ENCODE assay signal across 8 cellular contexts in the genomic region with DNA sequence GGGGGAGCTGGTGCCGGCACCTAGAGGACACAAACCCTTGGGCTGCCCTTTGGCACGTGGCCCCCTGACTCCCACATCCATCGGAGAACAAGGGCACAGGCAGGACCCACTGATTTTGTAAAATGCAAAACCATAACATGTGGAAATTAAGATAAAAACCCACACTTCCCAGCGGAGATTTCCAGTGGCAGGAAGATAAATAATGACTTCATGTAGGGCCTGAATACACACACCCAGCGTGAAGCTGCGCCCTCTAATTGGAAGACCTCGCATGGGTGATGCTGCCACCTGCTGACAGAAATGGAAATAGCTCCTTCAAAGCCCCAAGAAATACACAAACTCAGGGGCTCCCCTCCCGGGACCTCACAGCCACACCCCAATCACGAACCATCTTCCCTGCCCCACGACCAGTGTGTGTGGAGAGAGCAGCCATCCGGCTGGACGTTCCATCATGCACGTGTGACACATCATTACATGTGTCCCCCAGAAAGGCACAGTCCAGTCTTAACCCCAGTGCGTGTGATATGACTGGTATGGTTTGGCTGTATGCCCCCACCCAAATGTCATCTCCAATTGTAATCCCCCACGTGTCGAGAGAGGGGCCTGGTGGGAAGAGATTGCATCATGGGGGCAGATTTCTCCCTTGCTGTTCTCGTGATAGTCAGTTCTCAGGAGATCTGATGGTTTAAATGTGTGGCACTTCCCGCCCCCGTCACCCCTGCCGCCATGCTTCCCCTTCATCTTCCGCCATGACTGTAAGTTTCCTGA. TPM values are rescaled to one million over a fixed set of nuclear protein-coding genes. Genes with fewer than 3 reads are reported as not detected.
DNase-seq lines count a peak whose midpoint lies in the region; ATAC-seq, FAIRE-seq and TF ChIP-seq lines count a peak whose summit lies in the region.

No MANE protein-coding gene starts in this region.

- TF ChIP-seq POLR2A in H54 (IDR thresholded peaks at IDR 0.05; ENCODE audit: low read depth, low read length) (no peak), HepG2 (IDR thresholded peaks at IDR 0.05; ENCODE audit: insufficient read depth in 1 of 2, low read depth in 2 of 2, low read length in 2 of 2) (no peak)

- peak; percentile 40; the same call in 1 of the 2 replicates for TF ChIP-seq RAD21 in HepG2 (CRISPR knock-in tag; IDR thresholded peaks at IDR 0.05)

- ATAC-seq in HepG2 (peak; percentile 79), GM21528 (IDR thresholded peaks at IDR 0.05; ENCODE audit: low FRiP score, unreplicated experiment) (no peak)

- H3K9me3 ChIP-seq in BLaER1 (no peaks in the 10 kb centered on the region), HepG2 (ENCODE audit: low read length) (no peaks in the 10 kb centered on the region)

- H3K4me1 ChIP-seq in BLaER1 (peaks cover 51% of the 10 kb centered on the region), HepG2 (ENCODE audit: insufficient read depth, low read length) (peaks cover 40% of the 10 kb centered on the region)

- H3K4me2 ChIP-seq in BLaER1 (peak overlapping the region; percentile 57), HepG2 (ENCODE audit: low read depth, low read length) (peak overlapping the region; percentile 30)

- DNase-seq in H54 (ENCODE audit: insufficient read length, low spot score) = peak; percentile 62
- DNase-seq in NCI-H446 (lab: John Stamatoyannopoulos, UW) = peak; percentile 60 to 79
- DNase-seq in activated CD4-positive, alpha-beta T cell treated with anti-CD3 and anti-CD28 coated beads for 48 hours = peak; percentile 82
- peak; percentile 90 for DNase-seq in choroid plexus epithelial cell (ENCODE audit: low read depth)
- DNase-seq in HepG2 (ENCODE audit: low spot score) = peak; percentile 77
- DNase-seq in stimulated activated CD4-positive, alpha-beta T cell treated with anti-CD3 and anti-CD28 coated beads, Interleukin-4, amount 100 ng/mL, for 48 hours (ENCODE audit: low read depth in 2 of 2) = peak; percentile 63 to 65

- TF ChIP-seq CTCF in choroid plexus epithelial cell (conservative IDR thresholded peaks at IDR 0.05; ENCODE audit: low read depth, low read length) = peak; percentile 85
- TF ChIP-seq CTCF in HepG2 (CRISPR knock-in tag; IDR thresholded peaks at IDR 0.05) = peak; percentile 82

- intact Hi-C loops in HepG2 (cut with micrococcal nuclease; ENCODE audit: unreplicated experiment) = loop anchor here (1.0 to 5.0 kb wide), 3 partner anchors 32 to 127 kb away; no protein-coding TSS in a partner anchor

- H3K4me3 ChIP-seq in BLaER1 = no peak overlapping the region
- H3K4me3 ChIP-seq in choroid plexus epithelial cell (ENCODE audit: low read depth, low read length) = no peak overlapping the region
- no peak overlapping the region for H3K4me3 ChIP-seq in HepG2 (replicated peaks in 1 of 3; ENCODE audit: insufficient read depth in 1 of 3, low read depth in 2 of 3, low read length in 3 of 3)

- WGBS in HepG2 (ENCODE audit: low lambda C conversion rate) = 13% methylated on average over 9 of the region's 21 CpGs

- H3K36me3 ChIP-seq in BLaER1 (no peaks in the 10 kb centered on the region), HepG2 (replicated peaks in 1 of 2; ENCODE audit: control insufficient read depth in 1 of 2, insufficient read depth in 2 of 2, low read length in 2 of 2) (no peaks in the 10 kb centered on the region)

- H4K20me1 ChIP-seq in BLaER1 (peaks cover 34% of the 10 kb centered on the region), HepG2 (ENCODE audit: insufficient read depth, low read length) (no peaks in the 10 kb centered on the region)

- POLR2A ChIA-PET in HepG2 (lab: Yijun Ruan, JAX) = interaction anchor here (0.9 kb wide), 1 partner anchor 166 kb away, joined by 5 read pairs; no protein-coding TSS in a partner anchor

- peaks cover 20% of the 10 kb centered on the region for H3K27me3 ChIP-seq in BLaER1
- peaks cover 16 to 45% of the 10 kb centered on the region in 2 experiments for H3K27me3 ChIP-seq in HepG2 (ENCODE audit: control insufficient read depth in 1 of 2, insufficient read depth in 2 of 2, low read length in 2 of 2)

- H2AFZ ChIP-seq in HepG2 (ENCODE audit: low read length) = no peak overlapping the region

- in situ Hi-C loops in HepG2 (cut with HindIII; ENCODE audit: extremely low pct_ligation_motif_present, low pct_unique_long_range_greater_than_20kb) = no loop called here

- H3K79me2 ChIP-seq in HepG2 (ENCODE audit: insufficient read depth, low read length) = no peaks in the 10 kb centered on the region

- CTCF ChIA-PET in HepG2 (lab: Yijun Ruan, JAX; ENCODE audit: low intra/inter-chr PET ratio, low total read pairs) = interaction anchor here (1.1 to 2.3 kb wide), 6 partner anchors 29 to 128 kb away, joined by 3 to 32 read pairs (median 8); no protein-coding TSS in a partner anchor

- H3K27ac ChIP-seq in BLaER1 (no peak overlapping the region; the same call in 1 of the 2 replicates), HepG2 (ENCODE audit: extremely low read length, insufficient read depth, low read length) (no peak overlapping the region)

- BruUV-seq in HepG2 (replicated peaks; lab: Mats Ljungman, UMichigan) = no TSS peak

- no peak for TF ChIP-seq EP300 in HepG2 (IDR thresholded peaks at IDR 0.05; ENCODE audit: low read depth in 2 of 2, low read length in 2 of 2)
- no peak for TF ChIP-seq EP300 in HepG2 (CRISPR knock-in tag; IDR thresholded peaks at IDR 0.05; ENCODE audit: borderline replicate concordance)

- FAIRE-seq in H54 (lab: Jason Lieb, UNC) (peak; percentile 48), HepG2 (lab: Jason Lieb, UNC) (peak; percentile 85)

- H3K9ac ChIP-seq in BLaER1 (no peak overlapping the region), HepG2 (ENCODE audit: insufficient read depth, low read depth, low read length) (no peak overlapping the region)

RNA-seq across cellular contexts. Expression of a gene that starts 5.7 kb away (rescaled TPM):
- total RNA-seq in HepG2 (2016; rRNA removed; fragmentation: Illumina TruSeq; extraction: Trizol) = 21.3 and 31.7 TPM in 2 replicates
- 5.7 and 6.3 TPM in 2 replicates for total RNA-seq in HepG2 (2016; cell fraction: cytosol; rRNA removed; fragmentation: Illumina TruSeq; extraction: Trizol; ENCODE audit: low read depth)
- total RNA-seq in HepG2 (2016; cell fraction: insoluble cytoplasmic fraction; rRNA removed; fragmentation: Illumina TruSeq; extraction: Trizol) = 20.0 and 34.6 TPM in 2 replicates
- total RNA-seq in HepG2 (2016; cell fraction: membrane; rRNA removed; fragmentation: Illumina TruSeq; extraction: Trizol) = 26.8 and 28.4 TPM in 2 replicates
- 13.9 and 17.8 TPM in 2 replicates for total RNA-seq in HepG2 (2016; cell fraction: nucleus; rRNA removed; fragmentation: Illumina TruSeq; extraction: Trizol)
- polyA plus RNA-seq in HepG2 (2011; rRNA removed) = 37.4 and 44.3 TPM in 2 replicates
- 39.8 and 48.5 TPM in 2 replicates for polyA plus RNA-seq in HepG2 (2011; cell fraction: cytosol; rRNA removed)
- polyA plus RNA-seq in HepG2 (2011; cell fraction: nucleus; rRNA removed) = 18.5 and 21.7 TPM in 2 replicates
- polyA plus RNA-seq in HepG2 (2012) = 32.1 and 36.9 TPM in 2 replicates
- 9.7 and 10.7 TPM in 2 replicates for polyA plus RNA-seq in HepG2 (2016; cell fraction: cytosol; fragmentation: Illumina TruSeq; extraction: Trizol; ENCODE audit: low read depth)
- polyA plus RNA-seq in HepG2 (2016; cell fraction: insoluble cytoplasmic fraction; fragmentation: Illumina TruSeq; extraction: Trizol; ENCODE audit: low read depth) = 66.4 and 67.1 TPM in 2 replicates
- polyA plus RNA-seq in HepG2 (2016; cell fraction: membrane; fragmentation: Illumina TruSeq; extraction: Trizol; ENCODE audit: low read depth) = 27.9 and 28.2 TPM in 2 replicates
- polyA plus RNA-seq in HepG2 (2016; cell fraction: nucleus; fragmentation: Illumina TruSeq; extraction: Trizol; ENCODE audit: insufficient read depth, low read depth) = 42.7 TPM in 2 replicates
- 33.6 and 37.3 TPM in 2 replicates for polyA minus RNA-seq in HepG2 (2011; rRNA and poly(A)+ RNA removed; ENCODE audit: low replicate concordance)
- 24.6 and 30.2 TPM in 2 replicates for polyA minus RNA-seq in HepG2 (2011; cell fraction: cytosol; rRNA and poly(A)+ RNA removed)
- 8.0 and 10.2 TPM in 2 replicates for polyA minus RNA-seq in HepG2 (2011; cell fraction: nucleus; rRNA and poly(A)+ RNA removed)

RNA-seq across cellular contexts. Expression of a gene that starts 7.8 kb away (rescaled TPM):
- 0.76 and 1.9 TPM in 2 replicates for total RNA-seq in HepG2 (2016; rRNA removed; fragmentation: Illumina TruSeq; extraction: Trizol)
- 0.18 and 0.61 TPM in 2 replicates for total RNA-seq in HepG2 (2016; cell fraction: cytosol; rRNA removed; fragmentation: Illumina TruSeq; extraction: Trizol; ENCODE audit: low read depth)
- 0.70 and 2.7 TPM in 2 replicates for total RNA-seq in HepG2 (2016; cell fraction: insoluble cytoplasmic fraction; rRNA removed; fragmentation: Illumina TruSeq; extraction: Trizol)
- 0.52 and 0.96 TPM in 2 replicates for total RNA-seq in HepG2 (2016; cell fraction: membrane; rRNA removed; fragmentation: Illumina TruSeq; extraction: Trizol)
- total RNA-seq in HepG2 (2016; cell fraction: nucleus; rRNA removed; fragmentation: Illumina TruSeq; extraction: Trizol) = 2.7 and 3.4 TPM in 2 replicates
- 1.9 and 3.5 TPM in 2 replicates for polyA plus RNA-seq in HepG2 (2011; rRNA removed)
- 0.90 and 1.8 TPM in 2 replicates for polyA plus RNA-seq in HepG2 (2011; cell fraction: cytosol; rRNA removed)
- polyA plus RNA-seq in HepG2 (2011; cell fraction: nucleus; rRNA removed) = 68.1 and 94.7 TPM in 2 replicates
- polyA plus RNA-seq in HepG2 (2012) = 3.6 and 4.8 TPM in 2 replicates
- 0.09 and 0.19 TPM in 2 replicates for polyA plus RNA-seq in HepG2 (2016; cell fraction: cytosol; fragmentation: Illumina TruSeq; extraction: Trizol; ENCODE audit: low read depth)
- polyA plus RNA-seq in HepG2 (2016; cell fraction: insoluble cytoplasmic fraction; fragmentation: Illumina TruSeq; extraction: Trizol; ENCODE audit: low read depth) = 0.80 and 1.3 TPM in 2 replicates
- 0.19 and 0.34 TPM in 2 replicates for polyA plus RNA-seq in HepG2 (2016; cell fraction: membrane; fragmentation: Illumina TruSeq; extraction: Trizol; ENCODE audit: low read depth)
- 8.1 and 10.4 TPM in 2 replicates for polyA plus RNA-seq in HepG2 (2016; cell fraction: nucleus; fragmentation: Illumina TruSeq; extraction: Trizol; ENCODE audit: insufficient read depth, low read depth)
- 3.5 and 4.6 TPM in 2 replicates for polyA minus RNA-seq in HepG2 (2011; rRNA and poly(A)+ RNA removed; ENCODE audit: low replicate concordance)
- polyA minus RNA-seq in HepG2 (2011; cell fraction: cytosol; rRNA and poly(A)+ RNA removed) = 1.7 and 2.4 TPM in 2 replicates
- polyA minus RNA-seq in HepG2 (2011; cell fraction: nucleus; rRNA and poly(A)+ RNA removed) = 5.6 and 10.6 TPM in 2 replicates

RNA-seq across cellular contexts. Expression of a gene that starts 30.8 kb away (rescaled TPM):
- 18.1 and 21.0 TPM in 2 replicates for total RNA-seq in HepG2 (2016; rRNA removed; fragmentation: Illumina TruSeq; extraction: Trizol)
- total RNA-seq in HepG2 (2016; cell fraction: cytosol; rRNA removed; fragmentation: Illumina TruSeq; extraction: Trizol; ENCODE audit: low read depth) = 5.0 and 5.8 TPM in 2 replicates
- total RNA-seq in HepG2 (2016; cell fraction: insoluble cytoplasmic fraction; rRNA removed; fragmentation: Illumina TruSeq; extraction: Trizol) = 20.2 and 20.3 TPM in 2 replicates
- total RNA-seq in HepG2 (2016; cell fraction: membrane; rRNA removed; fragmentation: Illumina TruSeq; extraction: Trizol) = 8.8 and 10.8 TPM in 2 replicates
- total RNA-seq in HepG2 (2016; cell fraction: nucleus; rRNA removed; fragmentation: Illumina TruSeq; extraction: Trizol) = 14.3 and 17.1 TPM in 2 replicates
- 40.4 and 44.1 TPM in 2 replicates for polyA plus RNA-seq in HepG2 (2011; rRNA removed)
- 27.5 and 35.0 TPM in 2 replicates for polyA plus RNA-seq in HepG2 (2011; cell fraction: cytosol; rRNA removed)
- 78.4 and 79.9 TPM in 2 replicates for polyA plus RNA-seq in HepG2 (2011; cell fraction: nucleus; rRNA removed)
- polyA plus RNA-seq in HepG2 (2012) = 12.9 and 18.3 TPM in 2 replicates
- 5.5 TPM in 2 replicates for polyA plus RNA-seq in HepG2 (2016; cell fraction: cytosol; fragmentation: Illumina TruSeq; extraction: Trizol; ENCODE audit: low read depth)
- 19.4 and 25.1 TPM in 2 replicates for polyA plus RNA-seq in HepG2 (2016; cell fraction: insoluble cytoplasmic fraction; fragmentation: Illumina TruSeq; extraction: Trizol; ENCODE audit: low read depth)
- polyA plus RNA-seq in HepG2 (2016; cell fraction: membrane; fragmentation: Illumina TruSeq; extraction: Trizol; ENCODE audit: low read depth) = 6.3 and 7.2 TPM in 2 replicates
- 41.4 and 53.5 TPM in 2 replicates for polyA plus RNA-seq in HepG2 (2016; cell fraction: nucleus; fragmentation: Illumina TruSeq; extraction: Trizol; ENCODE audit: insufficient read depth, low read depth)
- polyA minus RNA-seq in HepG2 (2011; rRNA and poly(A)+ RNA removed; ENCODE audit: low replicate concordance) = 43.7 and 46.5 TPM in 2 replicates
- 11.9 and 16.4 TPM in 2 replicates for polyA minus RNA-seq in HepG2 (2011; cell fraction: cytosol; rRNA and poly(A)+ RNA removed)
- 18.4 and 19.5 TPM in 2 replicates for polyA minus RNA-seq in HepG2 (2011; cell fraction: nucleus; rRNA and poly(A)+ RNA removed)

RNA-seq across cellular contexts. Expression of a gene that starts 33.2 kb away (rescaled TPM):
- 0.69 and 1.1 TPM in 2 replicates for total RNA-seq in HepG2 (2016; rRNA removed; fragmentation: Illumina TruSeq; extraction: Trizol)
- 0.35 and 0.51 TPM in 2 replicates for total RNA-seq in HepG2 (2016; cell fraction: cytosol; rRNA removed; fragmentation: Illumina TruSeq; extraction: Trizol; ENCODE audit: low read depth)
- 0.39 and 1.1 TPM in 2 replicates for total RNA-seq in HepG2 (2016; cell fraction: insoluble cytoplasmic fraction; rRNA removed; fragmentation: Illumina TruSeq; extraction: Trizol)
- total RNA-seq in HepG2 (2016; cell fraction: membrane; rRNA removed; fragmentation: Illumina TruSeq; extraction: Trizol) = 1.3 and 1.4 TPM in 2 replicates
- 1.7 and 2.1 TPM in 2 replicates for total RNA-seq in HepG2 (2016; cell fraction: nucleus; rRNA removed; fragmentation: Illumina TruSeq; extraction: Trizol)
- 0.49 and 0.59 TPM in 2 replicates for polyA plus RNA-seq in HepG2 (2011; rRNA removed)
- polyA plus RNA-seq in HepG2 (2011; cell fraction: cytosol; rRNA removed) = 0.10 and 0.28 TPM in 2 replicates
- polyA plus RNA-seq in HepG2 (2011; cell fraction: nucleus; rRNA removed) = 1.8 and 3.5 TPM in 2 replicates
- 0.37 and 0.74 TPM in 2 replicates for polyA plus RNA-seq in HepG2 (2012)
- 0.45 and 0.53 TPM in 2 replicates for polyA plus RNA-seq in HepG2 (2016; cell fraction: cytosol; fragmentation: Illumina TruSeq; extraction: Trizol; ENCODE audit: low read depth)
- 1.5 and 1.9 TPM in 2 replicates for polyA plus RNA-seq in HepG2 (2016; cell fraction: insoluble cytoplasmic fraction; fragmentation: Illumina TruSeq; extraction: Trizol; ENCODE audit: low read depth)
- polyA plus RNA-seq in HepG2 (2016; cell fraction: membrane; fragmentation: Illumina TruSeq; extraction: Trizol; ENCODE audit: low read depth) = 0.93 and 1.4 TPM in 2 replicates
- 3.4 and 3.9 TPM in 2 replicates for polyA plus RNA-seq in HepG2 (2016; cell fraction: nucleus; fragmentation: Illumina TruSeq; extraction: Trizol; ENCODE audit: insufficient read depth, low read depth)
- 0.48 TPM in 1 of 2 replicates, not detected in the other for polyA minus RNA-seq in HepG2 (2011; rRNA and poly(A)+ RNA removed; ENCODE audit: low replicate concordance)
- polyA minus RNA-seq in HepG2 (2011; cell fraction: cytosol; rRNA and poly(A)+ RNA removed) = 0.30 and 0.62 TPM in 2 replicates
- 0.99 and 1.2 TPM in 2 replicates for polyA minus RNA-seq in HepG2 (2011; cell fraction: nucleus; rRNA and poly(A)+ RNA removed)
